In the genomic region with DNA sequence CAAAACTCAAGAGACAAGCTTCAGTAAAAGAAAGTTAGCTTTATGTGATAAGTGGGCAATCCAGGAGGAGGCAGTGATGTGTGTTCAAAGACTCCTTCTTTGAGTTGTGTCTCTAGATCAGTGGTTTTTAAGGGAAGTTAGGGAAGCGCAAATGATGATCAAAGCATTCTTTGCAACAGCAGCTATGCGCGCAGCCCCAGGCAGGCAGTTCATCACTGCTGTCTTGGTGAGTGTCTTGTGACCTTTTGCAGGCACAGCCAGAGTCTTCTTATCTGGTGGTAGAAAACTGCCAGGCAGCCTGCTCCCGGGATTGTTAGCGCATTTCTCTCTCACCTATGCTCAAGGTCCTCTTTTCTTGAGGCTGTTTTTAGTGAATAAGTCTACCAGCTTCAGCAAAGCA, we compare ENCODE assay signal across 19 cellular contexts.
"Had no signal": no experiment of that assay in that cellular context is flagged by ENCODE, and none has a peak within 500 bp of the region (broad histone marks: within the 10 kb centered on the region; RNA-seq: fewer than 3 reads in every experiment).

No MANE protein-coding gene starts in this region.

- ATAC-seq: activated CD8-positive, alpha-beta T cell treated with anti-CD3 and anti-CD28 coated beads for 36 hours; activated T-cell treated with anti-CD3 and anti-CD28 coated beads, Interleukin-2, amount 50 U/mL, for 72 hours; left colon had no signal

- FAIRE-seq: colon had no signal

- H3K27me3 ChIP-seq: ovary, SJSA1, thyroid gland had no signal

- H3K4me3 ChIP-seq: breast epithelium, ovary, SJSA1, thyroid gland had no signal

- H3K27ac ChIP-seq: breast epithelium, epithelial cell of prostate, ovary, SJSA1, stomach, thyroid gland, VCaP had no signal

- H3K4me1 ChIP-seq: breast epithelium, SJSA1, stomach, thyroid gland had no signal

- H3K36me3 ChIP-seq: breast epithelium, ovary, SJSA1, stomach, thyroid gland had no signal

- DNase-seq: activated CD8-positive, alpha-beta memory T cell treated with anti-CD3 and anti-CD28 coated beads, Interleukin-2, amount 50 U/mL, for 4 hours; activated CD8-positive, alpha-beta T cell treated with anti-CD3 and anti-CD28 coated beads for 36 hours; activated gamma-delta T cell treated with Interleukin-2 at 50 U/mL for 16 hours; activated naive CD8-positive, alpha-beta T cell treated with anti-CD3 and anti-CD28 coated beads for 36 hours; activated T-cell treated with anti-CD3 and anti-CD28 coated beads, Interleukin-2, amount 50 U/mL, for 72 hours; aorta; effector memory CD4-positive, alpha-beta T cell; hippocampal formation; left colon; ovary; stimulated activated CD4-positive, alpha-beta T cell treated with anti-CD3 and anti-CD28 coated beads, Interleukin-15, amount 100 ng/mL, for 24 hours; stimulated activated CD4-positive, alpha-beta T cell treated with anti-CD3 and anti-CD28 coated beads, Interleukin-4, amount 100 ng/mL, for 4 hours; stomach; thyroid gland had no signal

- H3K9me3 ChIP-seq: ovary, thyroid gland had no signal
